In genomic region chr1:37519613-37520012, GRCh38 we compare ENCODE assay signal across 18 cellular contexts. TPM values are rescaled to one million over a fixed set of nuclear protein-coding genes. Genes with fewer than 3 reads are reported as not detected.
A peak's percentile ranks its signal among the peaks of the same experiment; 100 is the strongest.
DNase-seq lines count a peak whose midpoint lies in the region; ATAC-seq and TF ChIP-seq lines count a peak whose summit lies in the region.
"Had no signal": no experiment of that assay in that cellular context is flagged by ENCODE, and none has a peak within 500 bp of the region (broad histone marks: within the 10 kb centered on the region; RNA-seq: fewer than 3 reads in every experiment).

No MANE protein-coding gene starts in this region.

- H3K4me1 ChIP-seq in PC-9 (replicated peaks; ENCODE audit: insufficient read depth) = peaks cover 8% of the 10 kb centered on the region
- H3K4me1 ChIP-seq in uterus = no peaks in the 10 kb centered on the region
- H3K4me1 ChIP-seq: colonic mucosa, Peyer's patch had no signal

- H4K20me1 ChIP-seq in PC-9 (ENCODE audit: insufficient read depth) = no peaks in the 10 kb centered on the region

- H3K4me3 Mint-ChIP-seq in activated T-cell treated with anti-CD3 and anti-CD28 coated beads, Interleukin-2, amount 50 U/mL, for 24 hours = peak overlapping the region; percentile 76
- H3K4me3 Mint-ChIP-seq in activated B cell treated with CpG ODN at 0.5 μM for 24 hours = peak overlapping the region; percentile 79
- peak overlapping the region; percentile 90 to 95 for H3K4me3 Mint-ChIP-seq in effector memory CD8-positive, alpha-beta T cell

- peaks cover 7% of the 10 kb centered on the region for H3K36me3 Mint-ChIP-seq in activated T-cell treated with anti-CD3 and anti-CD28 coated beads, Interleukin-2, amount 50 U/mL, for 24 hours (ENCODE audit: low read depth)
- no peaks in the 10 kb centered on the region for H3K36me3 Mint-ChIP-seq in activated B cell treated with CpG ODN at 0.5 μM for 24 hours (ENCODE audit: low read depth)
- H3K36me3 Mint-ChIP-seq in effector memory CD8-positive, alpha-beta T cell (ENCODE audit: insufficient read depth) = peaks cover 11% of the 10 kb centered on the region

- no peak overlapping the region for H2AFZ ChIP-seq in PC-9

- peak overlapping the region; percentile 83 for H3K27ac Mint-ChIP-seq in activated T-cell treated with anti-CD3 and anti-CD28 coated beads, Interleukin-2, amount 50 U/mL, for 24 hours
- H3K27ac Mint-ChIP-seq in activated B cell treated with CpG ODN at 0.5 μM for 24 hours = peak overlapping the region; percentile 74
- peak overlapping the region; percentile 74 to 88 for H3K27ac Mint-ChIP-seq in effector memory CD8-positive, alpha-beta T cell

- no peaks in the 10 kb centered on the region for H3K79me2 ChIP-seq in PC-9 (ENCODE audit: low read depth)

- POLR2A ChIA-PET in activated B cell treated with CpG ODN at 0.5 μM for 24 hours (lab: Charles Lee) (interaction anchor here (0.6 kb wide), 2 partner anchors 40 to 1582 kb away, joined by 4 read pairs; no protein-coding TSS in a partner anchor), PC-9 (lab: Charles Lee; ENCODE audit: unreplicated experiment) (no interaction called here)

- no peak overlapping the region for H3K4me2 ChIP-seq in PC-9

- no TSS peak for BruUV-seq in PC-9 (replicated peaks; lab: Mats Ljungman, UMichigan)

- DNase-seq in activated T-cell treated with anti-CD3 and anti-CD28 coated beads, Interleukin-2, amount 50 U/mL, for 24 hours = no peak
- DNase-seq in activated T-cell treated with anti-CD3 and anti-CD28 coated beads for 4 hours (no peak), activated B cell treated with CpG ODN at 0.5 μM for 24 hours (no peak), PC-9 (no peak), DMS79 treated with DMSO at 0.1 percent for 48 hours (lab: John Stamatoyannopoulos, UW) (no peak), uterus (no peak)
- DNase-seq in effector memory CD8-positive, alpha-beta T cell = no peak
- DNase-seq in stimulated activated CD8-positive, alpha-beta memory T cell treated with anti-CD3 and anti-CD28 coated beads, Interleukin-7, amount 100 ng/mL, for 4 hours (ENCODE audit: low read depth in 2 of 2) = peak; percentile 13
- DNase-seq: colonic mucosa, GOT3, mesendoderm, NCI-H2227 treated with DMSO at 0.1 percent for 48 hours, NCI-H82, retina, upper lobe of left lung had no signal

- H3K4me1 Mint-ChIP-seq in activated T-cell treated with anti-CD3 and anti-CD28 coated beads, Interleukin-2, amount 50 U/mL, for 24 hours (ENCODE audit: low read depth) = peaks cover 30% of the 10 kb centered on the region
- peaks cover 23% of the 10 kb centered on the region for H3K4me1 Mint-ChIP-seq in activated B cell treated with CpG ODN at 0.5 μM for 24 hours
- H3K4me1 Mint-ChIP-seq in effector memory CD8-positive, alpha-beta T cell (ENCODE audit: low read depth in 2 of 2) = peaks cover 19 to 22% of the 10 kb centered on the region in 2 donors

- H3K4me3 ChIP-seq in PC-9 (no peak overlapping the region), uterus (no peak overlapping the region)
- H3K4me3 ChIP-seq: colonic mucosa, SK-N-MC, upper lobe of left lung had no signal

- H3K27me3 ChIP-seq in PC-9 (ENCODE audit: insufficient read depth, low read depth) (no peaks in the 10 kb centered on the region), uterus (no peaks in the 10 kb centered on the region)
- H3K27me3 ChIP-seq: colonic mucosa, neutrophil, Peyer's patch, upper lobe of left lung had no signal

- no peak for TF ChIP-seq POLR2A in uterus (IDR thresholded peaks at IDR 0.05)

- H3K9me3 ChIP-seq in PC-9 (ENCODE audit: insufficient read depth, low read depth) = no peaks in the 10 kb centered on the region
- H3K9me3 ChIP-seq in uterus = no peaks in the 10 kb centered on the region
- H3K9me3 ChIP-seq: colonic mucosa, neutrophil, Peyer's patch, upper lobe of left lung had no signal

- H3F3A ChIP-seq in PC-9 (ENCODE audit: insufficient read depth, low read depth) = peaks cover 17% of the 10 kb centered on the region; the same call in 1 of the 2 replicates

- no peaks in the 10 kb centered on the region for H3K9me2 ChIP-seq in PC-9 (ENCODE audit: insufficient read depth)

- intact Hi-C loops in activated B cell treated with CpG ODN at 0.5 μM for 24 hours (cut with micrococcal nuclease) (no loop called here), PC-9 (cut with micrococcal nuclease; ENCODE audit: unreplicated experiment) (no loop called here), uterus (cut with DNase I; ENCODE audit: low total_unique reads) (no loop called here)

- CTCF ChIA-PET in activated B cell treated with CpG ODN at 0.5 μM for 24 hours (lab: Charles Lee) = no interaction called here
- CTCF ChIA-PET in PC-9 (lab: Charles Lee) = no interaction called here

- no peaks in the 10 kb centered on the region for H3K36me3 ChIP-seq in PC-9 (ENCODE audit: low read depth)
- H3K36me3 ChIP-seq in uterus = no peaks in the 10 kb centered on the region
- H3K36me3 ChIP-seq: colonic mucosa, neutrophil, Peyer's patch, upper lobe of left lung had no signal

- H3K27me3 Mint-ChIP-seq in activated T-cell treated with anti-CD3 and anti-CD28 coated beads, Interleukin-2, amount 50 U/mL, for 24 hours = no peaks in the 10 kb centered on the region
- no peaks in the 10 kb centered on the region for H3K27me3 Mint-ChIP-seq in activated B cell treated with CpG ODN at 0.5 μM for 24 hours
- no peaks in the 10 kb centered on the region for H3K27me3 Mint-ChIP-seq in effector memory CD8-positive, alpha-beta T cell

- TF ChIP-seq CTCF in activated B cell treated with CpG ODN at 0.5 μM for 24 hours (IDR thresholded peaks at IDR 0.05) = no peak
- no peak for TF ChIP-seq CTCF in PC-9 (conservative IDR thresholded peaks at IDR 0.05)
- no peak for TF ChIP-seq CTCF in uterus (IDR thresholded peaks at IDR 0.05)

- ATAC-seq in activated B cell treated with CpG ODN at 0.5 μM for 24 hours (ENCODE audit: low read depth) = no peak
- ATAC-seq in effector memory CD8-positive, alpha-beta T cell (replicated peaks) = peak; percentile 23

- no peak overlapping the region for H3K27ac ChIP-seq in PC-9
- no peak overlapping the region for H3K27ac ChIP-seq in uterus
- H3K27ac ChIP-seq: colonic mucosa, neutrophil, SK-N-MC, upper lobe of left lung had no signal

- no peaks in the 10 kb centered on the region for H3K9me3 Mint-ChIP-seq in activated T-cell treated with anti-CD3 and anti-CD28 coated beads, Interleukin-2, amount 50 U/mL, for 24 hours
- H3K9me3 Mint-ChIP-seq in activated B cell treated with CpG ODN at 0.5 μM for 24 hours = no peaks in the 10 kb centered on the region
- H3K9me3 Mint-ChIP-seq in effector memory CD8-positive, alpha-beta T cell = no peaks in the 10 kb centered on the region

RNA-seq across cellular contexts. Expression of gene MEAF6, which starts 5.0 kb away (rescaled TPM):
- total RNA-seq in activated B cell treated with CpG ODN at 0.5 μM for 24 hours (59.9 and 66.5 TPM in 2 replicates), PC-9 (2021) (72.3 and 88.7 TPM in 2 replicates), uterus (100 to 1,000 TPM in 1 of 4 donors, 10 to 100 TPM in 3; 39.1 to 186 (median 69.1) TPM)

RNA-seq across cellular contexts. Expression of gene SNIP1, which starts 34.5 kb away (rescaled TPM):
- 34.7 and 35.7 TPM in 2 replicates for total RNA-seq in activated B cell treated with CpG ODN at 0.5 μM for 24 hours
- 23.5 and 32.5 TPM in 2 replicates for total RNA-seq in PC-9 (2021)
- 10 to 100 TPM in 3 of 4 donors, 1 to 10 TPM in 1; 2.0 to 21.2 (median 16.9) TPM for total RNA-seq in uterus

RNA-seq across cellular contexts. Expression of gene DNALI1, which starts 37.1 kb away (rescaled TPM):
- total RNA-seq in activated B cell treated with CpG ODN at 0.5 μM for 24 hours (not detected in 2 replicates), PC-9 (2021) (not detected in 2 replicates), uterus (10 to 100 TPM in 1 of 4 donors, 1 to 10 TPM in 2, under 1 TPM in 1; 0.26 to 13.9 (median 3.9) TPM)

RNA-seq across cellular contexts. Expression of gene ZC3H12A, which starts 45.2 kb away (rescaled TPM):
- total RNA-seq in activated B cell treated with CpG ODN at 0.5 μM for 24 hours (140 and 145 TPM in 2 replicates), PC-9 (2021) (18.7 and 18.9 TPM in 2 replicates), uterus (10 to 100 TPM in 1 of 4 donors, 1 to 10 TPM in 3; 2.5 to 11.5 (median 8.5) TPM)

Comparison
In these comparisons a context has a peak if more than half of its experiments do, and no peak if none do; other contexts are left out.
1. DNase-seq: peak in stimulated activated CD8-positive, alpha-beta memory T cell treated with anti-CD3 and anti-CD28 coated beads, Interleukin-7, amount 100 ng/mL, for 4 hours (2 of 2); none in activated T-cell treated with anti-CD3 and anti-CD28 coated beads, Interleukin-2, amount 50 U/mL, for 24 hours (single experiment), activated T-cell treated with anti-CD3 and anti-CD28 coated beads for 4 hours (single experiment), activated B cell treated with CpG ODN at 0.5 μM for 24 hours (single experiment), effector memory CD8-positive, alpha-beta T cell (0 of 3), PC-9 (0 of 2), DMS79 treated with DMSO at 0.1 percent for 48 hours (single experiment) and uterus (0 of 2).
2. Peak in every context shown above with its lines, with median percentiles within 50 percentile points of each other: H3K27ac Mint-ChIP-seq and H3K4me3 Mint-ChIP-seq.